13 cellular contexts compared by ENCODE assay signal in genomic region chr19:49209502-49209901, GRCh38. TPM values are rescaled to one million over a fixed set of nuclear protein-coding genes. Genes with fewer than 3 reads are reported as not detected.
"Had no signal": no experiment of that assay in that cellular context is flagged by ENCODE, and none has a peak within 500 bp of the region (broad histone marks: within the 10 kb centered on the region; RNA-seq: fewer than 3 reads in every experiment).

No MANE protein-coding gene starts in this region.

RNA-seq across cellular contexts. Expression of gene TRPM4, which starts 51.9 kb away (rescaled TPM):
- total RNA-seq: activated CD8-positive, alpha-beta T cell treated with anti-CD3 and anti-CD28 coated beads, Interleukin-2, amount 10 ng/mL, durations not matched to agents 7 days and 5 days; activated naive CD8-positive, alpha-beta T cell treated with anti-CD3 and anti-CD28 coated beads for 36 hours had no signal

RNA-seq across cellular contexts. Expression of gene HRC, which starts 54.3 kb away (rescaled TPM):
- total RNA-seq: activated CD4-positive, alpha-beta memory T cell treated with anti-CD3 and anti-CD28 coated beads for 36 hours; activated CD4-positive, alpha-beta T cell treated with anti-CD3 and anti-CD28 coated beads for 36 hours; activated CD4-positive, alpha-beta T cell treated with anti-CD3 and anti-CD28 coated beads, Interleukin-2, amount 10 ng/mL, durations not matched to agents 24 days and 14 days; activated CD8-positive, alpha-beta memory T cell treated with anti-CD3 and anti-CD28 coated beads for 36 hours; activated CD8-positive, alpha-beta memory T cell treated with anti-CD3 and anti-CD28 coated beads, Interleukin-2, amount 10 ng/mL, durations not matched to agents 7 days and 5 days; activated CD8-positive, alpha-beta T cell treated with anti-CD3 and anti-CD28 coated beads, Interleukin-2, amount 10 ng/mL, durations not matched to agents 7 days and 5 days; activated naive CD4-positive, alpha-beta T cell treated with anti-CD3 and anti-CD28 coated beads for 36 hours; activated naive CD8-positive, alpha-beta T cell treated with anti-CD3 and anti-CD28 coated beads for 36 hours; activated T-helper 1 cell treated with anti-CD3 and anti-CD28 coated beads, Interleukin-12 subunit alpha, Interleukin-12 subunit beta, Interleukin-2, Interleukin-4 antibody, amounts not matched to agents 30 ng/mL and 10 ng/mL and 1 ng/mL, durations not matched to agents 14 hours and 24 hours and 36 hours; activated T-helper 2 cell treated with anti-CD3 and anti-CD28 coated beads, Interferon-gamma antibody, Interleukin-2, Interleukin-4, amounts not matched to agents 10 μg/mL and 5 μg/mL and 100 μg/mL, durations not matched to agents 14 hours and 24 hours and 36 hours; chondrocyte; dermis blood vessel endothelial cell; foreskin keratinocyte had no signal
- polyA plus RNA-seq: foreskin keratinocyte had no signal
